ENCODE assay signal across 2 cellular contexts in genomic region chr15:65004993-65005392, GRCh38.
TF ChIP-seq lines count a peak whose summit lies in the region.

No MANE protein-coding gene starts in this region.

TF ChIP-seq in A549, 52 proteins besides CTCF, POLR2A, EP300 and RAD21:
- TF ChIP-seq MAFK (IDR thresholded peaks at IDR 0.05; ENCODE audit: partially characterized antibody): peak; percentile 69
- TF ChIP-seq FOSL2 (IDR thresholded peaks at IDR 0.05): no peak
- TF ChIP-seq FOSL2 (CRISPR knock-in tag; IDR thresholded peaks at IDR 0.05): no peak

TF ChIP-seq in K562, 482 proteins besides CTCF, POLR2A, EP300 and RAD21:
- peak; percentile 66 for TF ChIP-seq ZNF316 (IDR thresholded peaks at IDR 0.05)
- no peak for TF ChIP-seq ZNF609 (CRISPR knock-in tag; IDR thresholded peaks at IDR 0.05; ENCODE audit: borderline replicate concordance)
- peak; percentile 68 for TF ChIP-seq C11orf30 (IDR thresholded peaks at IDR 0.05; ENCODE audit: low read depth)
- no peak for TF ChIP-seq NEUROD1 (IDR thresholded peaks at IDR 0.05; ENCODE audit: borderline replicate concordance, low read depth, low read length, partially characterized antibody)
- TF ChIP-seq NFXL1 (CRISPR knock-in tag; IDR thresholded peaks at IDR 0.05): no peak
- peak; percentile 29; the same call in 1 of the 2 replicates for TF ChIP-seq MAFF (IDR thresholded peaks at IDR 0.05; ENCODE audit: low read length)
- TF ChIP-seq ARID4B (CRISPR knock-in tag; IDR thresholded peaks at IDR 0.05): no peak
- no peak for TF ChIP-seq SMAD3 (CRISPR knock-in tag; conservative IDR thresholded peaks at IDR 0.05)
- no peak for TF ChIP-seq ZSCAN29 (IDR thresholded peaks at IDR 0.05)
- no peak for TF ChIP-seq ZNF354B (CRISPR knock-in tag; IDR thresholded peaks at IDR 0.05)
TF ChIP-seq in K562: peak in this region for 3.
